1 cellular context compared by ENCODE assay signal in genomic region chr11:32939046-32939445, GRCh38.
TF ChIP-seq lines count a peak whose summit lies in the region.

No MANE protein-coding gene starts in this region.

TF ChIP-seq in WTC11, 78 proteins besides CTCF, POLR2A, EP300 and RAD21 (continued from another document):
- no peak for TF ChIP-seq CREM (CRISPR knock-in tag; IDR thresholded peaks at IDR 0.05)
